1 cellular context compared by ENCODE assay signal in genomic region chr3:136752046-136752326, GRCh38.
TF ChIP-seq lines count a peak whose summit lies in the region.

No MANE protein-coding gene starts in this region.

TF ChIP-seq in H1, 55 proteins besides CTCF, POLR2A, EP300 and RAD21 (continued from another document):
- no peak for TF ChIP-seq CHD7 (IDR thresholded peaks at IDR 0.05; ENCODE audit: insufficient replicate concordance, low read length)
- TF ChIP-seq RBBP5 (IDR thresholded peaks at IDR 0.05; ENCODE audit: borderline replicate concordance, low read depth, low read length): no peak
- no peak for TF ChIP-seq TBP (IDR thresholded peaks at IDR 0.05; ENCODE audit: low read depth, low read length)
